In genomic region chr11:21687645-21688044, GRCh38 we compare ENCODE assay signal across 18 cellular contexts.
"Had no signal": no experiment of that assay in that cellular context is flagged by ENCODE, and none has a peak within 500 bp of the region (broad histone marks: within the 10 kb centered on the region; RNA-seq: fewer than 3 reads in every experiment).

No MANE protein-coding gene starts in this region.

- H3K4me3 ChIP-seq: colonic mucosa, esophagus muscularis mucosa, gastroesophageal sphincter, heart left ventricle, left lung, lower lobe of right lung, mucosa of descending colon had no signal

- H3K27me3 ChIP-seq: colonic mucosa, esophagus muscularis mucosa, foreskin keratinocyte, gastroesophageal sphincter, heart left ventricle, left lung had no signal

- H3K27ac ChIP-seq: colonic mucosa, esophagus muscularis mucosa, foreskin keratinocyte, gastroesophageal sphincter, heart left ventricle, left lung, lower lobe of right lung had no signal

- H3K4me1 ChIP-seq: colonic mucosa, esophagus muscularis mucosa, foreskin keratinocyte, gastroesophageal sphincter, heart left ventricle, left lung, lower lobe of right lung had no signal

- FAIRE-seq: endothelial cell of umbilical vein, islet of Langerhans, keratinocyte had no signal

- H3K9me3 ChIP-seq: colonic mucosa had no signal

- H3K36me3 ChIP-seq: colonic mucosa, esophagus muscularis mucosa, gastroesophageal sphincter, heart left ventricle, left lung, lower lobe of right lung had no signal

- ATAC-seq: foreskin keratinocyte, gastroesophageal sphincter, heart left ventricle, left cardiac atrium, left lung, left ventricle myocardium superior, lower lobe of right lung, mucosa of descending colon had no signal

- DNase-seq: colonic mucosa; cortex of kidney; effector memory CD4-positive, alpha-beta T cell; foreskin keratinocyte; heart left ventricle; hippocampal formation; left cardiac atrium; left lung; left ventricle myocardium superior; lower lobe of right lung; mesenchymal stem cell; mucosa of descending colon; naive B cell had no signal
